Comparison of ENCODE assay signal across 19 cellular contexts in the genomic region with DNA sequence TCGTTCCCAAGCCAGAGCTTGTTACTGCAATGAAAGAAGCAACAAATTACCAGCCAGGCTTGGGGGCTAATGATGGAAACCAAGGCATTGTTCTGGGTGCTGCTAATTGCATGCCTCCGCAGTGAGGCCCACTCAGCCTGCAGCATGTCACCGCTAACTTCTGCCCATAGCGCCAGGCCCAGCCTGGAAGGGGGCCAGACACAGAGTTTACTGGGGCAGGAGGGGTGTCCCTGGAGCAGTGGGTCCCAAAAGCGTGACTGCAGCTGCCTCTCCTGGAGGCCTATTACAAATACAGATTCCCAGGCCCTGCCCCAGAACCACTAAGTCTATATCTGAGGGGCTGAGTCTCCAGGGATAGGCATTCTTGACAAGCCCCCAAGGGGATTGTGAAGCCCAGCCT.
"Had no signal": no experiment of that assay in that cellular context is flagged by ENCODE, and none has a peak within 500 bp of the region (broad histone marks: within the 10 kb centered on the region; RNA-seq: fewer than 3 reads in every experiment).

No MANE protein-coding gene starts in this region.

- H3K36me3 Mint-ChIP-seq: activated naive CD8-positive, alpha-beta T cell treated with anti-CD3 and anti-CD28 coated beads, Interleukin-2, amount 10 ng/mL, durations not matched to agents 7 days and 5 days; naive B cell; stimulated activated memory B cell treated with anti-CD40 and anti-IgM and Interleukin-4, amounts not matched to agents 10 μg/mL and 1 μg/mL and 100 μg/mL, for 72 hours had no signal

- H3K27ac ChIP-seq: coronary artery, ovary, testis, upper lobe of left lung had no signal

- H3K4me3 Mint-ChIP-seq: activated naive CD8-positive, alpha-beta T cell treated with anti-CD3 and anti-CD28 coated beads, Interleukin-2, amount 10 ng/mL, durations not matched to agents 7 days and 5 days; activated T-helper 1 cell treated with anti-CD3 and anti-CD28 coated beads, Interleukin-12 subunit alpha, Interleukin-12 subunit beta, Interleukin-2, Interleukin-4 antibody, amounts not matched to agents 30 ng/mL and 10 ng/mL and 1 ng/mL, durations not matched to agents 14 hours and 24 hours and 36 hours; naive B cell; stimulated activated memory B cell treated with anti-CD40 and anti-IgM and Interleukin-4, amounts not matched to agents 10 μg/mL and 1 μg/mL and 100 μg/mL, for 72 hours; T-helper 2 cell treated with Interferon-gamma antibody and Interleukin-4, amounts not matched to agents 5 μg/mL and 100 μg/mL, for 36 hours had no signal

- H3K27me3 ChIP-seq: body of pancreas, ovary, testis, upper lobe of left lung had no signal

- H3K9me3 Mint-ChIP-seq: activated naive CD8-positive, alpha-beta T cell treated with anti-CD3 and anti-CD28 coated beads, Interleukin-2, amount 10 ng/mL, durations not matched to agents 7 days and 5 days; activated T-helper 1 cell treated with anti-CD3 and anti-CD28 coated beads, Interleukin-12 subunit alpha, Interleukin-12 subunit beta, Interleukin-2, Interleukin-4 antibody, amounts not matched to agents 30 ng/mL and 10 ng/mL and 1 ng/mL, durations not matched to agents 14 hours and 24 hours and 36 hours; naive B cell; stimulated activated memory B cell treated with anti-CD40 and anti-IgM and Interleukin-4, amounts not matched to agents 10 μg/mL and 1 μg/mL and 100 μg/mL, for 72 hours; T-helper 2 cell treated with Interferon-gamma antibody and Interleukin-4, amounts not matched to agents 5 μg/mL and 100 μg/mL, for 36 hours had no signal

- H3K4me1 Mint-ChIP-seq: activated naive CD8-positive, alpha-beta T cell treated with anti-CD3 and anti-CD28 coated beads, Interleukin-2, amount 10 ng/mL, durations not matched to agents 7 days and 5 days; naive B cell had no signal

- DNase-seq: activated CD4-positive, alpha-beta T cell treated with anti-CD3 and anti-CD28 coated beads, Interleukin-2, amount 50 U/mL, for 4 hours; activated naive CD4-positive, alpha-beta T cell; activated naive CD8-positive, alpha-beta T cell treated with anti-CD3 and anti-CD28 coated beads, Interleukin-2, amount 10 ng/mL, durations not matched to agents 7 days and 5 days; amygdala; body of pancreas; caudate nucleus; mesenchymal stem cell; naive B cell; stimulated activated CD4-positive, alpha-beta T cell treated with anti-CD3 and anti-CD28 coated beads, Interleukin-4, amount 100 ng/mL, for 4 hours; testis; upper lobe of left lung had no signal

- H3K27ac Mint-ChIP-seq: activated naive CD8-positive, alpha-beta T cell treated with anti-CD3 and anti-CD28 coated beads, Interleukin-2, amount 10 ng/mL, durations not matched to agents 7 days and 5 days; activated T-helper 1 cell treated with anti-CD3 and anti-CD28 coated beads, Interleukin-12 subunit alpha, Interleukin-12 subunit beta, Interleukin-2, Interleukin-4 antibody, amounts not matched to agents 30 ng/mL and 10 ng/mL and 1 ng/mL, durations not matched to agents 14 hours and 24 hours and 36 hours; naive B cell; stimulated activated memory B cell treated with anti-CD40 and anti-IgM and Interleukin-4, amounts not matched to agents 10 μg/mL and 1 μg/mL and 100 μg/mL, for 72 hours; T-helper 2 cell treated with Interferon-gamma antibody and Interleukin-4, amounts not matched to agents 5 μg/mL and 100 μg/mL, for 36 hours had no signal

- ATAC-seq: body of pancreas; mucosa of descending colon; sciatic nerve; stimulated activated memory B cell treated with anti-CD40 and anti-IgM and Interleukin-4, amounts not matched to agents 10 μg/mL and 1 μg/mL and 100 μg/mL, for 72 hours had no signal

- H3K36me3 ChIP-seq: ovary, upper lobe of left lung had no signal

- H3K9me3 ChIP-seq: body of pancreas, mucosa of descending colon, ovary, testis, upper lobe of left lung had no signal

- H3K4me3 ChIP-seq: body of pancreas, coronary artery, mucosa of descending colon, ovary, smooth muscle cell, testis, upper lobe of left lung had no signal
